ENCODE assay signal across 1 cellular context in the genomic region with DNA sequence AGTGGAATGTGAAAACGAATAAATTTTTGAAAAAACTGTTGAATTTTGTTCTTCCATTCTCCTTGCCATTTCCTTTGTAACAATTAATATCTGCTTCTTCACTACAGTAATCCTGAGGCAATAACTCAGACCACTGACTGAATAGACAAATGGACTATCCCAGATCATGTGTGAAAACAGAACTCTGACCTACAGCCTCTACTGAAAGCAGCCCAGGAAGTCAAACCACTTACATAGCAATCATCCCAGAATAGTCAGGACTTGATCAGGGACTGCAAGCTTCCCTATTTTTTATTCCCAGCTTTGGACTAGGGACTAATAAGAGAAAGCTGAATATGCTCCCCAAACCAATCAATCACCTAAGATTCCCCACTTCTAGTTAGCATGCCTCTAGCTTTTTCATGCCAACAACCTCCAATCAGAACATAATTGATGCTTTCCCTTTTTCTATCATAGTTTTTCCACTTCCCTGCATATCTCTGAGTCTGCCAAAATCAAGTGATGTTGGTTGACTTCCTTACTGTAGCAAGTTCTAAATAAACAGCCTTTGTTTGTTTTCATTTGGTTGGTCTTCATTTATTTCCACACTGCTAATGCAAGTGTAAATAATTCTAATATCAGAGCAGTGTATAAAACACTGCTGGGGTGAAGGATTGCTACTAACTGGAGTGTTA.
TF ChIP-seq lines count a peak whose summit lies in the region.

No MANE protein-coding gene starts in this region.

TF ChIP-seq in liver, 16 proteins besides CTCF, POLR2A, EP300 and RAD21:
- TF ChIP-seq, protein P1, sequence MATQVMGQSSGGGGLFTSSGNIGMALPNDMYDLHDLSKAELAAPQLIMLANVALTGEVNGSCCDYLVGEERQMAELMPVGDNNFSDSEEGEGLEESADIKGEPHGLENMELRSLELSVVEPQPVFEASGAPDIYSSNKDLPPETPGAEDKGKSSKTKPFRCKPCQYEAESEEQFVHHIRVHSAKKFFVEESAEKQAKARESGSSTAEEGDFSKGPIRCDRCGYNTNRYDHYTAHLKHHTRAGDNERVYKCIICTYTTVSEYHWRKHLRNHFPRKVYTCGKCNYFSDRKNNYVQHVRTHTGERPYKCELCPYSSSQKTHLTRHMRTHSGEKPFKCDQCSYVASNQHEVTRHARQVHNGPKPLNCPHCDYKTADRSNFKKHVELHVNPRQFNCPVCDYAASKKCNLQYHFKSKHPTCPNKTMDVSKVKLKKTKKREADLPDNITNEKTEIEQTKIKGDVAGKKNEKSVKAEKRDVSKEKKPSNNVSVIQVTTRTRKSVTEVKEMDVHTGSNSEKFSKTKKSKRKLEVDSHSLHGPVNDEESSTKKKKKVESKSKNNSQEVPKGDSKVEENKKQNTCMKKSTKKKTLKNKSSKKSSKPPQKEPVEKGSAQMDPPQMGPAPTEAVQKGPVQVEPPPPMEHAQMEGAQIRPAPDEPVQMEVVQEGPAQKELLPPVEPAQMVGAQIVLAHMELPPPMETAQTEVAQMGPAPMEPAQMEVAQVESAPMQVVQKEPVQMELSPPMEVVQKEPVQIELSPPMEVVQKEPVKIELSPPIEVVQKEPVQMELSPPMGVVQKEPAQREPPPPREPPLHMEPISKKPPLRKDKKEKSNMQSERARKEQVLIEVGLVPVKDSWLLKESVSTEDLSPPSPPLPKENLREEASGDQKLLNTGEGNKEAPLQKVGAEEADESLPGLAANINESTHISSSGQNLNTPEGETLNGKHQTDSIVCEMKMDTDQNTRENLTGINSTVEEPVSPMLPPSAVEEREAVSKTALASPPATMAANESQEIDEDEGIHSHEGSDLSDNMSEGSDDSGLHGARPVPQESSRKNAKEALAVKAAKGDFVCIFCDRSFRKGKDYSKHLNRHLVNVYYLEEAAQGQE (IDR thresholded peaks at IDR 0.05) = peak; percentile 28
